Comparison of ENCODE assay signal across 9 cellular contexts in the genomic region with DNA sequence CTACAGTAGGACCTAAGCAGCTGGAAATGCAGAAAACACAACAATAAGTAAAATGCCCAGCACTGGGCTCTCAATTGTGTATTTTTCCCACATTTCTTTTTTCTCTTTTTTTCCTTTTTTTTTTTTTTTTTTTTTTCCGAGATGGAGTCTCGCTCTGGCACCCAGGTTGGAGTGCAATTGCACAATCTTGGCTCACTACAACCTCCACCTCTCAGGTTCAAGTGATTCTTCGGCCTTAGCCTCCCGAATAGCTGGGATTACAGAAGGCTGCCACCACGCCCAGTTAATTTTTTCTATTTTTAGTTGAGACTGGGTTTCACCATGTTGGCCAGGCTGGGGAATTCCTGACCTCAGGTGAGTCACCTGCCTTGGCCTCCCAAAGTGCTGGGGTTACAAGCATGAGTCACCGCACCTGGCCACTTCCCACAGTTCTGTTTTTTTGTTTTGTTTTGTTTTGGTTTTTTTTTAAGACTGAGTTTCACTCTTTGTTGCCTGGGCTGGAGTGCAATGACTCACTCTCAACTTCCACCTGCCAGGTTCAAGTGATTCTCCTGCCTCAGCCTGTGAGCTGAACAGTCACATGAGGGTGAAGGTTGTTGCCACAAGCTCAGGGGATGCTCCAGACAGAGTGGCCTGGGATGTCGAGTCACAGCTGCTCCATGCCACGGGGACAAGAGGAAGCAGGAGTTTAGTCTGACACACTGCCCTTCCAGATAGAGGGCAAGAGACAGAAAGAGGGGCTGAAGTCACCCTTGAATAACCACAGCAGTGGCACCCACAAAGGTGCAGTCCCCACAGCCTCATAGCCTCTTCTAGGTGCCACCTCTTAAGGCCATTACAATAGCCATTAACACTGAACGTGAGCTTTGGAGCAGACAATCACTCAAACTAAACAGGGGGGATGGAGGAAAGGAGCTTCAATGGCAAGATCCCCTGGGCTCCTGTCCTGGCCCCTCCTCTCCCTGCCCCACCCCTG. TPM values are rescaled to one million over a fixed set of nuclear protein-coding genes. Genes with fewer than 3 reads are reported as not detected.
DNase-seq lines count a peak whose midpoint lies in the region; ATAC-seq and TF ChIP-seq lines count a peak whose summit lies in the region.
"Not testable (repeated sequence)": the region's sequence is repeated elsewhere in the genome, so short reads cannot be mapped to it uniquely, and the experiment has no call there.
"Had no signal": no experiment of that assay in that cellular context is flagged by ENCODE, and none has a peak within 500 bp of the region (broad histone marks: within the 10 kb centered on the region; RNA-seq: fewer than 3 reads in every experiment).

No MANE protein-coding gene starts in this region.

- H3K4me1 ChIP-seq in adrenal gland (replicated peaks in 1 of 2): not testable (repeated sequence)

- TF ChIP-seq POLR2A in adrenal gland (IDR thresholded peaks at IDR 0.05): not testable (repeated sequence)

- intact Hi-C loops in adrenal gland (cut with DNase I): not testable (repeated sequence)

- 41 to 52% (median 47%) methylated on average over 8 to 9 of the region's 9 CpGs for WGBS in adrenal gland, 4 donors

- not testable (repeated sequence) for H3K9me3 ChIP-seq in adrenal gland (replicated peaks in 1 of 3)

- not testable (repeated sequence) for H3K36me3 ChIP-seq in adrenal gland (replicated peaks in 1 of 2)

- not testable (repeated sequence) for TF ChIP-seq CTCF in adrenal gland (IDR thresholded peaks at IDR 0.05)

- ATAC-seq in GM21447 (IDR thresholded peaks at IDR 0.05; ENCODE audit: unreplicated experiment) (peak; percentile 73), HG03175 (IDR thresholded peaks at IDR 0.05; ENCODE audit: unreplicated experiment) (peak; percentile 71)

- H3K27ac ChIP-seq in adrenal gland: not testable (repeated sequence)

- not testable (repeated sequence) for H3K4me3 ChIP-seq in adrenal gland

- H3K27me3 ChIP-seq in adrenal gland: not testable (repeated sequence)

- peak; percentile 91 for DNase-seq in Daoy (ENCODE audit: low read depth)
- peak; percentile 27 for DNase-seq in NCI-H2171 (lab: John Stamatoyannopoulos, UW)
- DNase-seq in activated CD4-positive, alpha-beta T cell treated with anti-CD3 and anti-CD28 coated beads for 48 hours: peak; percentile 89
- DNase-seq in adrenal gland: peak in 4 of 7 donors; percentile 24 to 64 (median 40)
- peak; percentile 12 to 22 for DNase-seq in lung microvascular endothelial cell (ENCODE audit: low read depth in 2 of 2)
- DNase-seq in stimulated activated CD8-positive, alpha-beta memory T cell treated with anti-CD3 and anti-CD28 coated beads, Interleukin-4, amount 100 ng/mL, for 24 hours (ENCODE audit: low read depth): peak; percentile 66

RNA-seq across cellular contexts. Expression of gene APOBEC3B, which starts 2.9 kb away (rescaled TPM):
- 4.5 and 5.1 TPM in 2 replicates for total RNA-seq in Daoy (2014; rRNA removed; shearing (Covaris generic))
- total RNA-seq in adrenal gland (1 to 10 TPM in 6 of 8 donors, under 1 TPM in 1, not detected in 1; 0.74 to 2.4 (median 1.5) TPM), lung microvascular endothelial cell (0.20 and 1.3 TPM in 2 replicates)
- 1 to 10 TPM in 2 of 3 donors, under 1 TPM in 1; 0.32 to 2.8 (median 1.0) TPM for polyA plus RNA-seq in adrenal gland
- total RNA-seq: cerebellum had no signal

RNA-seq across cellular contexts. Expression of gene APOBEC3A, which starts 27.7 kb away (rescaled TPM):
- not detected in 2 replicates for total RNA-seq in Daoy (2014; rRNA removed; shearing (Covaris generic))
- total RNA-seq in adrenal gland (under 1 TPM in 4 of 8 donors, not detected in 4; 0.28 to 0.95 (median 0.54) TPM), lung microvascular endothelial cell (not detected in 2 replicates)
- polyA plus RNA-seq in adrenal gland: under 1 TPM; 0.27 to 0.72 (median 0.48) TPM
- total RNA-seq: cerebellum had no signal

RNA-seq across cellular contexts. Expression of gene APOBEC3C, which starts 29.0 kb away (rescaled TPM):
- 1.2 and 2.7 TPM in 2 replicates for total RNA-seq in Daoy (2014; rRNA removed; shearing (Covaris generic))
- total RNA-seq in adrenal gland (10 to 100 TPM; 31.0 to 88.2 (median 40.5) TPM), lung microvascular endothelial cell (0.20 and 2.0 TPM in 2 replicates)
- 10 to 100 TPM; 38.5 to 62.0 (median 42.9) TPM for polyA plus RNA-seq in adrenal gland

RNA-seq across cellular contexts. Expression of gene APOBEC3D, which starts 35.9 kb away (rescaled TPM):
- 0.33 and 0.34 TPM in 2 replicates for total RNA-seq in Daoy (2014; rRNA removed; shearing (Covaris generic))
- 1 to 10 TPM; 1.8 to 7.9 (median 6.0) TPM for total RNA-seq in adrenal gland
- 1 to 10 TPM; 1.8 to 4.8 (median 2.0) TPM for polyA plus RNA-seq in adrenal gland
- total RNA-seq in lung microvascular endothelial cell: under 0.01 and 0.44 TPM in 2 replicates
- total RNA-seq: cerebellum had no signal

RNA-seq across cellular contexts. Expression of gene APOBEC3F, which starts 55.6 kb away (rescaled TPM):
- 0.97 and 6.9 TPM in 2 replicates for total RNA-seq in Daoy (2014; rRNA removed; shearing (Covaris generic))
- total RNA-seq in adrenal gland (10 to 100 TPM in 6 of 8 donors, 1 to 10 TPM in 2; 7.0 to 22.1 (median 11.0) TPM), lung microvascular endothelial cell (4.4 and 5.4 TPM in 2 replicates)
- polyA plus RNA-seq in adrenal gland: 10 to 100 TPM in 2 of 3 donors, 1 to 10 TPM in 1; 8.6 to 20.2 (median 12.9) TPM

Comparison
In these comparisons a context has a peak if more than half of its experiments do, and no peak if none do; other contexts are left out.
1. DNase-seq: peak in every context shown above with its lines; median percentile 91 in Daoy; 89 in activated CD4-positive, alpha-beta T cell treated with anti-CD3 and anti-CD28 coated beads for 48 hours; 66 in stimulated activated CD8-positive, alpha-beta memory T cell treated with anti-CD3 and anti-CD28 coated beads, Interleukin-4, amount 100 ng/mL, for 24 hours; 40 in adrenal gland; 27 in NCI-H2171; 17 in lung microvascular endothelial cell.